In genomic region chr4:137861682-137862081, GRCh38 we compare ENCODE assay signal across 9 cellular contexts.
DNase-seq lines count a peak whose midpoint lies in the region; ATAC-seq, FAIRE-seq and TF ChIP-seq lines count a peak whose summit lies in the region.
"Had no signal": no experiment of that assay in that cellular context is flagged by ENCODE, and none has a peak within 500 bp of the region (broad histone marks: within the 10 kb centered on the region; RNA-seq: fewer than 3 reads in every experiment).

No MANE protein-coding gene starts in this region.

- H3K9me3 Mint-ChIP-seq in neural crest cell = no peaks in the 10 kb centered on the region
- H3K9me3 Mint-ChIP-seq: activated naive CD8-positive, alpha-beta T cell treated with anti-CD3 and anti-CD28 coated beads for 36 hours had no signal

- peak; percentile 78 for TF ChIP-seq CTCF in neural crest cell (conservative IDR thresholded peaks at IDR 0.05)

- H3K36me3 Mint-ChIP-seq in neural crest cell (ENCODE audit: low read depth) = no peaks in the 10 kb centered on the region
- H3K36me3 Mint-ChIP-seq: activated naive CD8-positive, alpha-beta T cell treated with anti-CD3 and anti-CD28 coated beads for 36 hours had no signal

- H3K4me3 Mint-ChIP-seq in neural crest cell = no peak overlapping the region
- H3K4me3 Mint-ChIP-seq: activated naive CD8-positive, alpha-beta T cell treated with anti-CD3 and anti-CD28 coated beads for 36 hours had no signal

- peak; percentile 15 for DNase-seq in EL
- DNase-seq in Kasumi-1 (lab: John Stamatoyannopoulos, UW) = peak; percentile 25 to 48
- DNase-seq in neural crest cell (ENCODE audit: low read depth, low spot score) = no peak
- no peak for DNase-seq in iPS-NIHi7 (ENCODE audit: extremely low spot score)
- no peak for DNase-seq in stimulated activated CD4-positive, alpha-beta T cell treated with anti-CD3 and anti-CD28 coated beads, Interleukin-4, amount 100 ng/mL, for 1 hour
- DNase-seq: activated naive CD8-positive, alpha-beta T cell treated with anti-CD3 and anti-CD28 coated beads for 36 hours had no signal

- peak; percentile 60 for FAIRE-seq in colon (lab: Jason Lieb, UNC)

- H3K4me1 Mint-ChIP-seq in neural crest cell = peaks cover 3% of the 10 kb centered on the region
- H3K4me1 Mint-ChIP-seq: activated naive CD8-positive, alpha-beta T cell treated with anti-CD3 and anti-CD28 coated beads for 36 hours had no signal

- no peaks in the 10 kb centered on the region for H3K27me3 Mint-ChIP-seq in neural crest cell (ENCODE audit: low read depth)
- H3K27me3 Mint-ChIP-seq: activated naive CD8-positive, alpha-beta T cell treated with anti-CD3 and anti-CD28 coated beads for 36 hours had no signal

- ATAC-seq in HG03432 (IDR thresholded peaks at IDR 0.05; ENCODE audit: unreplicated experiment) (no peak), GM21367 (IDR thresholded peaks at IDR 0.05; ENCODE audit: unreplicated experiment) (no peak)

- no peak overlapping the region for H3K27ac Mint-ChIP-seq in neural crest cell (ENCODE audit: unreplicated experiment)
- H3K27ac Mint-ChIP-seq: activated naive CD8-positive, alpha-beta T cell treated with anti-CD3 and anti-CD28 coated beads for 36 hours had no signal

Comparison
In these comparisons a context has a peak if more than half of its experiments do, and no peak if none do; other contexts are left out.
1. DNase-seq: peak in EL (single experiment) and Kasumi-1 (2 of 2); none in neural crest cell (single experiment), iPS-NIHi7 (single experiment) and stimulated activated CD4-positive, alpha-beta T cell treated with anti-CD3 and anti-CD28 coated beads, Interleukin-4, amount 100 ng/mL, for 1 hour (single experiment).